ENCODE assay signal across 18 cellular contexts in the genomic region with DNA sequence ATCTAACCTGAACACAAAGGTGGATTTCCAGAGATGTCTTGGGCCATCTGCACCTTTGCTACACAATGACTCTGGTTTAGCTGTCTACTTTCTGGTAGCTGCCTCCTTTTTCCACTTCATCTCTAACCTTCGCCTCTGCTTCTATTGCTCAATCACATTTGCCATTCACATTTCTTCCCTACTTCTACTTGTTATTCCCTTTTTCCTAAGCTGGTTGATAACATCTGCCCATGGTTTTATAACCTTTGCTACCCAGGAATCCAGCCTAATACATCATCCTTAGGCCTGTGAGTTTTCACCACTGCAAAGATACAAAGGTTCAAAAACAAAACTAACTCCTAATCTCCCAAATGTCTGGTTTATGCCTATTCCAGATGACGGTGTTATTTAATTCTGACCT.
"Had no signal": no experiment of that assay in that cellular context is flagged by ENCODE, and none has a peak within 500 bp of the region (broad histone marks: within the 10 kb centered on the region; RNA-seq: fewer than 3 reads in every experiment).

No MANE protein-coding gene starts in this region.

- H3K4me3 ChIP-seq: ascending aorta, left lung, psoas muscle, sigmoid colon, tibial artery, vagina had no signal

- ATAC-seq: activated naive CD8-positive, alpha-beta T cell treated with anti-CD3 and anti-CD28 coated beads, Interleukin-2, amount 50 U/mL, for 24 hours; activated T-helper 17 cell treated with anti-CD3 and anti-CD28 coated beads, Interleukin-2, amount 50 U/mL, for 72 hours; left lung; psoas muscle; stimulated activated effector memory CD8-positive, alpha-beta T cell treated with anti-CD3 and anti-CD28 coated beads, Interleukin-12 subunit alpha, Interleukin-12 subunit beta, amount 100 ng/mL, for 72 hours had no signal

- H3K36me3 ChIP-seq: ascending aorta, vagina had no signal

- H3K27me3 Mint-ChIP-seq: activated naive CD8-positive, alpha-beta T cell treated with anti-CD3 and anti-CD28 coated beads, Interleukin-2, amount 50 U/mL, for 24 hours; activated T-helper 17 cell treated with anti-CD3 and anti-CD28 coated beads, Interleukin-2, amount 50 U/mL, for 72 hours had no signal

- DNase-seq: activated CD4-positive, alpha-beta T cell treated with anti-CD3 and anti-CD28 coated beads, Interleukin-2, amount 50 U/mL, for 48 hours; activated CD4-positive, CD25-positive, alpha-beta regulatory T cell treated with anti-CD3 and anti-CD28 coated beads, Interleukin-2, amount 50 U/mL, for 72 hours; activated naive CD4-positive, alpha-beta T cell treated with Interleukin-2 at 50 U/mL for 16 hours; activated naive CD8-positive, alpha-beta T cell treated with anti-CD3 and anti-CD28 coated beads, Interleukin-2, amount 50 U/mL, for 24 hours; islet precursor cell; left lung; psoas muscle; sigmoid colon; stimulated activated CD4-positive, alpha-beta T cell treated with anti-CD3 and anti-CD28 coated beads, Interleukin-12 subunit alpha, Interleukin-12 subunit beta, amount 100 ng/mL, for 4 hours; stimulated activated CD4-positive, alpha-beta T cell treated with anti-CD3 and anti-CD28 coated beads, Interleukin-2, amount 100 ng/mL, for 24 hours; T-helper 9 cell; tibial artery had no signal

- H3K27ac Mint-ChIP-seq: activated naive CD8-positive, alpha-beta T cell treated with anti-CD3 and anti-CD28 coated beads, Interleukin-2, amount 50 U/mL, for 24 hours; activated T-helper 17 cell treated with anti-CD3 and anti-CD28 coated beads, Interleukin-2, amount 50 U/mL, for 72 hours; stimulated activated effector memory CD8-positive, alpha-beta T cell treated with anti-CD3 and anti-CD28 coated beads, Interleukin-12 subunit alpha, Interleukin-12 subunit beta, amount 100 ng/mL, for 72 hours had no signal

- H3K9me3 Mint-ChIP-seq: activated naive CD8-positive, alpha-beta T cell treated with anti-CD3 and anti-CD28 coated beads, Interleukin-2, amount 50 U/mL, for 24 hours; activated T-helper 17 cell treated with anti-CD3 and anti-CD28 coated beads, Interleukin-2, amount 50 U/mL, for 72 hours; nephron; stimulated activated effector memory CD8-positive, alpha-beta T cell treated with anti-CD3 and anti-CD28 coated beads, Interleukin-12 subunit alpha, Interleukin-12 subunit beta, amount 100 ng/mL, for 72 hours had no signal

- H3K27me3 ChIP-seq: ascending aorta, left lung, sigmoid colon, tibial artery, vagina had no signal

- H3K4me3 Mint-ChIP-seq: activated naive CD8-positive, alpha-beta T cell treated with anti-CD3 and anti-CD28 coated beads, Interleukin-2, amount 50 U/mL, for 24 hours; activated T-helper 17 cell treated with anti-CD3 and anti-CD28 coated beads, Interleukin-2, amount 50 U/mL, for 72 hours; nephron; stimulated activated effector memory CD8-positive, alpha-beta T cell treated with anti-CD3 and anti-CD28 coated beads, Interleukin-12 subunit alpha, Interleukin-12 subunit beta, amount 100 ng/mL, for 72 hours had no signal

- H3K9me3 ChIP-seq: ascending aorta, left lung, psoas muscle, sigmoid colon, tibial artery, vagina had no signal

- H3K27ac ChIP-seq: ascending aorta, psoas muscle, sigmoid colon, vagina had no signal

- FAIRE-seq: bronchial epithelial cell had no signal
